1 cellular context compared by ENCODE assay signal in the genomic region with DNA sequence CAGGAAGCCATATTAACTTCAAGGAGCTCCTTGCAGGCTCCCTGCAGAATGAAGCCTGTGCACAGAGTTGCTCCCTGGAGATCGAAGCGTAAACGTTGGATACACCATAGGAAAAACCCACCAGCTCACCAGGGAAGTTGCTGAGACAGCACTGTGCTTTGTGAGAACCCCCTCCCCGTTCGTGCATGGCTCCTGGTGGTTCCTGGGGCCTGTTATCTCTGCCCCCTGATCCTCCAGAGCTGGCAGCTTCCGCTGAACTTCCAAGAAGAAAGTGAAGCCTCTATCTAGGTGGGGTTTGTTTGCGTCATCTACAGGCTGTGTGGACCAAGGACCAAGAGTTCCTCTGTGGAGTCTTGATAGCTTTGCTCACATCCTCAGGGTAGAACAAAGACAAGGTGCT.
TF ChIP-seq lines count a peak whose summit lies in the region.

No MANE protein-coding gene starts in this region.

TF ChIP-seq in K562, 482 proteins besides CTCF, POLR2A, EP300 and RAD21 (continued from another document):
- TF ChIP-seq MGA (IDR thresholded peaks at IDR 0.05) (no peak), PHF8 (IDR thresholded peaks at IDR 0.05; ENCODE audit: borderline replicate concordance, low read length) (0 out of 2 replicates have a peak, but pooled peaks have one; percentile 14)
